ENCODE assay signal across 19 cellular contexts in the genomic region with DNA sequence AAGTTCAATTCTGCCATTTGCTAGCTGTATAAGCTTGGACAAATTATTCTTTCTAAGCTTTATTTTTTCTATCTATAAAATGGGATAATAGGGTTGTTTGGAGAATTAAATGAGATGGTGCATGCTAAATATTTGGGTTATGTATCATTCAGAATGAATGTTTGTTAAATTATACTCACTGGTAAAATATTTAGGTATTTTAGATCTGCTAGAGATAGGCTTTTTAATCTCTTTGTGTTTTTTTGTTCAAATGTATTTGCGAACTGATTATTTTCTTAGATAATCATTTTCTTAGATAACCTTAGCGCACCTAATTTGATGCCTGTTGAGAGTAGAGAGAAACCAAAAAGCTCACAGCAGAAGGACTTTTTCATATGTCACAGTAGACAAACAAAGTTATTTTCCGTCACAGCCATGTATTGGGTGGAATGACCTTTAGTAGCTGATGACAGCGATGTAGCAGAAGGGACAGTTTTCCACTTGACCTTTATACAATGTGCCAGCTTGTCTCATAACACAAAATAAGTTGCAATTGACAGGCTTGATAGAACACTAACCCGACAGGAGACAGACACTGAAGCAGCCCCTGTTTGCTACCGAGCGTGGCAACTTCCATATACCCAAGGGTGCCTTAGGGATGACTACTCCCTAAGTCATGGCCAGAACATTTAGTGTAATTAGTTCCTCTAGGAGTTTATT.
DNase-seq lines count a peak whose midpoint lies in the region; ATAC-seq and TF ChIP-seq lines count a peak whose summit lies in the region.
"Had no signal": no experiment of that assay in that cellular context is flagged by ENCODE, and none has a peak within 500 bp of the region (broad histone marks: within the 10 kb centered on the region; RNA-seq: fewer than 3 reads in every experiment).

No MANE protein-coding gene starts in this region.

- H3K9me2 ChIP-seq in PC-3 (replicated peaks; ENCODE audit: low read length): no peaks in the 10 kb centered on the region

- no peaks in the 10 kb centered on the region for H4K20me1 ChIP-seq in PC-3 (ENCODE audit: low read length)

- H3K9me3 ChIP-seq in PC-3 (ENCODE audit: low read length): no peaks in the 10 kb centered on the region

- POLR2A ChIA-PET in PC-3 (lab: Charles Lee; ENCODE audit: unreplicated experiment): interaction anchor here (0.5 kb wide), 1 partner anchor 76 kb away, joined by 3 read pairs; no protein-coding TSS in a partner anchor

- H3K27ac ChIP-seq in PC-3 (ENCODE audit: low read length): no peak overlapping the region
- H3K27ac ChIP-seq: C4-2B had no signal

- no peak overlapping the region for H3K4me3 ChIP-seq in PC-3 (ENCODE audit: low read length)

- no TSS peak for BruUV-seq in PC-3 (replicated peaks; lab: Mats Ljungman, UMichigan)

- H3F3A ChIP-seq in PC-3 (ENCODE audit: low read length, unreplicated experiment): no peaks in the 10 kb centered on the region

- CTCF ChIA-PET in PC-3 (lab: Charles Lee): no interaction called here

- H3K9ac ChIP-seq in PC-3 (ENCODE audit: low read length): no peak overlapping the region

- no peaks in the 10 kb centered on the region for H3K36me3 ChIP-seq in PC-3 (ENCODE audit: low read depth, low read length)

- H3K27me3 ChIP-seq in PC-3 (ENCODE audit: low read length): no peaks in the 10 kb centered on the region

- peaks cover 12% of the 10 kb centered on the region for H3K4me1 ChIP-seq in PC-3 (ENCODE audit: insufficient read depth, low read length)

- H2AFZ ChIP-seq in PC-3 (ENCODE audit: low read length): no peak overlapping the region

- H3K79me2 ChIP-seq in PC-3 (ENCODE audit: low read length): no peaks in the 10 kb centered on the region

- ATAC-seq in PC-3: peak; percentile 58
- ATAC-seq in left ventricle myocardium superior: peak; percentile 69
- ATAC-seq in HG02938 (IDR thresholded peaks at IDR 0.05; ENCODE audit: unreplicated experiment): no peak
- ATAC-seq: T-cell had no signal

- peak; percentile 2 for DNase-seq in NCI-H748 (lab: John Stamatoyannopoulos, UW; ENCODE audit: unreplicated experiment)
- no peak for DNase-seq in NCI-H748 treated with DMSO at 0.1 percent for 48 hours (lab: John Stamatoyannopoulos, UW)
- peak; percentile 12 for DNase-seq in A172 (ENCODE audit: low spot score)
- DNase-seq in PC-3: peak; percentile 56
- DNase-seq in left ventricle myocardium superior: no peak
- DNase-seq in NCI-H526 (lab: John Stamatoyannopoulos, UW): no peak
- DNase-seq in NCI-H2196 (lab: John Stamatoyannopoulos, UW; ENCODE audit: unreplicated experiment): no peak
- DNase-seq: DMS53, GF-D8, Karpas-422, NCI-H1417, NCI-H187 treated with DMSO at 0.1 percent for 48 hours, NCI-H2107, NCI-H226, NCI-H524, OCI-M1, T-cell had no signal

- intact Hi-C loops in PC-3 (cut with micrococcal nuclease): no loop called here
- intact Hi-C loops in left ventricle myocardium superior (cut with micrococcal nuclease): no loop called here

- H3K4me2 ChIP-seq in PC-3 (ENCODE audit: low read length): peak overlapping the region; percentile 23

- no peak for TF ChIP-seq CTCF in PC-3 (conservative IDR thresholded peaks at IDR 0.05; ENCODE audit: low read depth, low read length)

Comparison
In these comparisons a context has a peak if more than half of its experiments do, and no peak if none do; other contexts are left out.
1. DNase-seq: peak in NCI-H748 (single experiment), A172 (single experiment) and PC-3 (single experiment); none in NCI-H748 treated with DMSO at 0.1 percent for 48 hours (single experiment), left ventricle myocardium superior (single experiment), NCI-H526 (0 of 2) and NCI-H2196 (single experiment).